1 cellular context compared by ENCODE assay signal in genomic region chr1:6033124-6033523, GRCh38.
TF ChIP-seq lines count a peak whose summit lies in the region.

No MANE protein-coding gene starts in this region.

TF ChIP-seq in H1, 55 proteins besides CTCF, POLR2A, EP300 and RAD21:
- no peak for TF ChIP-seq SP1 (IDR thresholded peaks at IDR 0.05; ENCODE audit: low read depth, low read length)
- no peak for TF ChIP-seq POU5F1 (IDR thresholded peaks at IDR 0.05; ENCODE audit: low read depth, low read length)
- no peak for TF ChIP-seq NRF1 (IDR thresholded peaks at IDR 0.05; ENCODE audit: low read depth, low read length)
- no peak for TF ChIP-seq GABPA (IDR thresholded peaks at IDR 0.05; ENCODE audit: borderline replicate concordance, insufficient read depth, low read length)
- no peak for TF ChIP-seq CHD7 (IDR thresholded peaks at IDR 0.05; ENCODE audit: insufficient replicate concordance, low read length)
- TF ChIP-seq RBBP5 (IDR thresholded peaks at IDR 0.05; ENCODE audit: borderline replicate concordance, low read depth, low read length): no peak
- TF ChIP-seq JUND (IDR thresholded peaks at IDR 0.05; ENCODE audit: low read length): no peak
- no peak for TF ChIP-seq ZNF274 (IDR thresholded peaks at IDR 0.05; ENCODE audit: borderline replicate concordance, extremely low read depth, low read length)
- no peak for TF ChIP-seq SUZ12 (IDR thresholded peaks at IDR 0.05; ENCODE audit: low read length)
- TF ChIP-seq RXRA (IDR thresholded peaks at IDR 0.05; ENCODE audit: insufficient read depth, low read depth, low read length): no peak
TF ChIP-seq in H1: peak in this region for 0.
